Comparison of ENCODE assay signal across 8 cellular contexts in the genomic region with DNA sequence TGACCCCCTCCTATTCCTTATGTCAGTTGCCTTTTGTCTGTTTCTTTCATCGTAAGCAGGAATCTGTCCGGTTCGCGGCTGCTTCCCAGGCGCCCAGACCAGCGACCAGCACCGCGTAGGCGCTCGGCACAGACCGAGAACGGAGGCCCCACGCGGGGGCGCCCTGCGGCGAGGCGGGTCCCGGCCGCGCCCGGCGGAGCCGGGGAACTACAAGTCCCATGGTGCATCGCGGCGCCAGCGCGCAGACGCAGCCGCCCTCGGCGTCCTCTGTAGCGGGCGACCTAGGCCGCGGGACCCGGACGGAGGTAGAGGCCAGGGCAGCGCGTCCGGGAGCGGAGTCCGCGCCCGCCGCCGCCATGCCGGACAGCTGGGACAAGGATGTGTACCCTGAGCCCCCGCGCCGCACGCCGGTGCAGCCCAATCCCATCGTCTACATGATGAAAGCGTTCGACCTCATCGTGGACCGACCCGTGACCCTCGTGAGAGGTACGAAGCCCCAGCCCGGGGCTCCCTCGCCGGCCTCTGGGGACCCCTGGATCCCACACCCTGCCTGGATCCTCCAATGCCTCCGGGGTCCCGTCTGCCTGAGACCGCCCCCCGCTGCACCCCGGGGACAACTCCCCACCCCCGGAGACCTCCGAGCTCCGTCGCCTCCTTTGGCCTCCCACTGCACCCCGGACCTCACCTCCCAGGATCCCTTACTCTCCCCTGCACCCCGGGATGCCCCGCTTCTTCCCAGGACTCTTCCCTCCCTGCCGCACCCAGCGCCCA. TPM values are rescaled to one million over a fixed set of nuclear protein-coding genes. Genes with fewer than 3 reads are reported as not detected.
DNase-seq lines count a peak whose midpoint lies in the region; FAIRE-seq and TF ChIP-seq lines count a peak whose summit lies in the region.

Gene NDUFB10, plus strand, starts transcription at position 270 of the 771 bp plus-strand sequence. Its CDS starts 87 bp downstream, at position 357.

- TF ChIP-seq EP300 in SK-N-SH (IDR thresholded peaks at IDR 0.05; ENCODE audit: borderline replicate concordance in 1 of 2, low read depth in 1 of 2, low read length in 1 of 2) (no peak; a peak in 1 of 4 replicates), ovary (IDR thresholded peaks at IDR 0.05) (no peak)

- DNase-seq in GDM1 (lab: John Stamatoyannopoulos, UW) (peak; percentile 81), H54 (ENCODE audit: insufficient read length, low spot score) (peak; percentile 91), M059J (ENCODE audit: low read depth) (peak; percentile 83), SK-N-SH (peak; percentile 96), glomerular visceral epithelial cell (ENCODE audit: extremely low spot score) (peak; percentile 88), ovary (peak; percentile 87 to 95 (median 93)), thyroid gland (peak; percentile 90)
- DNase-seq in activated naive CD4-positive, alpha-beta T cell treated with anti-CD3 and anti-CD28 coated beads, Interleukin-2, amount 50 U/mL, for 16 hours = peak; percentile 93

- CTCF ChIA-PET in SK-N-SH (lab: Yijun Ruan, JAX) = interaction anchor here (0.6 to 2.5 kb wide), 9 partner anchors 9 to 97 kb away, joined by 3 to 8 read pairs (median 4); partner anchors contain the start of gene MSRB1

- no peak for FAIRE-seq in H54 (lab: Jason Lieb, UNC)

- peaks cover 36% of the 10 kb centered on the region for H3F3A ChIP-seq in SK-N-SH (replicated peaks; ENCODE audit: insufficient read depth)

- peak within 1 kb of the TSS; percentile 83 for H2AFZ ChIP-seq in SK-N-SH (ENCODE audit: low read depth)

- no peaks in the 10 kb centered on the region for H3K9me3 ChIP-seq in SK-N-SH
- H3K9me3 ChIP-seq in ovary = no peaks in the 10 kb centered on the region
- no peaks in the 10 kb centered on the region for H3K9me3 ChIP-seq in thyroid gland

- POLR2A ChIA-PET in SK-N-SH (lab: Yijun Ruan, JAX) = interaction anchor here (0.6 kb wide), 1 partner anchor 19 kb away, joined by 7 read pairs; no protein-coding TSS in a partner anchor

- H3K4me3 ChIP-seq in SK-N-SH (ENCODE audit: low read depth in 2 of 2, low read length in 1 of 2) = peak within 1 kb of the TSS; percentile 58 to 86
- H3K4me3 ChIP-seq in ovary = peak within 1 kb of the TSS; percentile 75
- H3K4me3 ChIP-seq in thyroid gland (replicated peaks in 1 of 3) = peak within 1 kb of the TSS; percentile 30 to 88 (median 54)

- peaks cover 48% of the 10 kb centered on the region for H3K79me2 ChIP-seq in SK-N-SH (ENCODE audit: insufficient read depth)

- H3K9ac ChIP-seq in SK-N-SH = peak within 1 kb of the TSS; percentile 89

- peaks cover 0 to 44% of the 10 kb centered on the region in 2 experiments; a peak in 1 of 4 replicates for H3K4me1 ChIP-seq in SK-N-SH (ENCODE audit: control insufficient read depth in 1 of 2, insufficient read depth in 2 of 2, low read depth in 1 of 2, low read length in 1 of 2)
- H3K4me1 ChIP-seq in ovary (ENCODE audit: insufficient read depth) = peaks cover 9% of the 10 kb centered on the region
- peaks cover 10 to 26% of the 10 kb centered on the region in 2 donors for H3K4me1 ChIP-seq in thyroid gland

- H3K27ac ChIP-seq in SK-N-SH (ENCODE audit: low read depth in 2 of 2, low read length in 1 of 2) (peak within 1 kb of the TSS; percentile 51 to 73), ovary (peak within 1 kb of the TSS in 1 of 2 donors; percentile 55), thyroid gland (peak within 1 kb of the TSS; percentile 47 to 88 (median 70))

- H4K20me1 ChIP-seq in SK-N-SH (ENCODE audit: insufficient read depth) = peaks cover 38% of the 10 kb centered on the region

- no peaks in the 10 kb centered on the region for H3K9me2 ChIP-seq in SK-N-SH

- H3K27me3 ChIP-seq in SK-N-SH (ENCODE audit: insufficient read depth) (no peaks in the 10 kb centered on the region), ovary (no peaks in the 10 kb centered on the region), thyroid gland (no peaks in the 10 kb centered on the region)

- peak within 1 kb of the TSS; percentile 76 for H3K4me2 ChIP-seq in SK-N-SH

- TF ChIP-seq RAD21 in SK-N-SH (IDR thresholded peaks at IDR 0.05; ENCODE audit: low read length) = peak; percentile 45

- 1% methylated on average over 26 of the region's 79 CpGs for WGBS in SK-N-SH (ENCODE audit: low lambda C conversion rate)
- WGBS in ovary, 3 donors = 1% methylated on average over 65 to 79 of the region's 79 CpGs
- WGBS in thyroid gland, 2 donors = 0 to 1% methylated on average over 10 to 14 of the region's 79 CpGs

- TF ChIP-seq CTCF in SK-N-SH (IDR thresholded peaks at IDR 0.05) (peak; percentile 73), ovary (IDR thresholded peaks at IDR 0.05) (peak; percentile 68 to 74 (median 70)), thyroid gland (IDR thresholded peaks at IDR 0.05) (peak in 5 of 6 experiments; percentile 25 to 73 (median 52))

- peak; percentile 98 for TF ChIP-seq POLR2A in H54 (IDR thresholded peaks at IDR 0.05; ENCODE audit: low read depth, low read length)
- TF ChIP-seq POLR2A in ovary (IDR thresholded peaks at IDR 0.05) = peak; percentile 44
- peak; percentile 54 to 91 for TF ChIP-seq POLR2A in thyroid gland (IDR thresholded peaks at IDR 0.05)

- peaks cover 19 to 24% of the 10 kb centered on the region in 2 experiments for H3K36me3 ChIP-seq in SK-N-SH (replicated peaks in 1 of 2; ENCODE audit: control insufficient read depth in 1 of 2, insufficient read depth in 2 of 2, low read length in 1 of 2)
- H3K36me3 ChIP-seq in ovary = no peaks in the 10 kb centered on the region
- H3K36me3 ChIP-seq in thyroid gland = peaks cover 6 to 15% of the 10 kb centered on the region in 2 donors

- intact Hi-C loops in ovary (cut with DNase I) = loop anchor here in 1 of 4 donors (10.0 kb wide), 1 partner anchor 1325 kb away; the partner anchor contains the start of genes METTL26 and WFIKKN1
- intact Hi-C loops in thyroid gland (cut with DNase I) = no loop called here

TF ChIP-seq in SK-N-SH, 30 proteins besides CTCF, POLR2A, EP300 and RAD21 (continues in another document):
- peak; percentile 74 for TF ChIP-seq MXI1 (IDR thresholded peaks at IDR 0.05; ENCODE audit: low read depth, low read length)
- TF ChIP-seq, protein P1, sequence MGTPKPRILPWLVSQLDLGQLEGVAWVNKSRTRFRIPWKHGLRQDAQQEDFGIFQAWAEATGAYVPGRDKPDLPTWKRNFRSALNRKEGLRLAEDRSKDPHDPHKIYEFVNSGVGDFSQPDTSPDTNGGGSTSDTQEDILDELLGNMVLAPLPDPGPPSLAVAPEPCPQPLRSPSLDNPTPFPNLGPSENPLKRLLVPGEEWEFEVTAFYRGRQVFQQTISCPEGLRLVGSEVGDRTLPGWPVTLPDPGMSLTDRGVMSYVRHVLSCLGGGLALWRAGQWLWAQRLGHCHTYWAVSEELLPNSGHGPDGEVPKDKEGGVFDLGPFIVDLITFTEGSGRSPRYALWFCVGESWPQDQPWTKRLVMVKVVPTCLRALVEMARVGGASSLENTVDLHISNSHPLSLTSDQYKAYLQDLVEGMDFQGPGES (IDR thresholded peaks at IDR 0.05; ENCODE audit: low read depth, low read length) = no peak
- TF ChIP-seq MEF2A (IDR thresholded peaks at IDR 0.05; ENCODE audit: borderline replicate concordance, low read depth) = no peak
- TF ChIP-seq EZH2phosphoT487 (IDR thresholded peaks at IDR 0.05; ENCODE audit: borderline replicate concordance, low read depth) = no peak
- no peak for TF ChIP-seq TCF12 (IDR thresholded peaks at IDR 0.05)
- 0 out of 2 replicates have a peak, but pooled peaks have one; percentile 35 for TF ChIP-seq REST (IDR thresholded peaks at IDR 0.05; ENCODE audit: low read depth, low read length)
- peak; percentile 82 for TF ChIP-seq CHD2 (IDR thresholded peaks at IDR 0.05; ENCODE audit: low read length, partially characterized antibody)

RNA-seq across cellular contexts. Expression of gene NDUFB10, which starts in this region (rescaled TPM):
- total RNA-seq in M059J (2014; rRNA removed; shearing (Covaris generic)) = 287 and 304 TPM in 2 replicates
- 251 and 468 TPM in 2 replicates for polyA plus RNA-seq in SK-N-SH (2012; rRNA removed)
- polyA plus RNA-seq in SK-N-SH (2012; cell fraction: cytosol; rRNA removed) = 286 and 324 TPM in 2 replicates
- polyA plus RNA-seq in SK-N-SH (2012; cell fraction: nucleus; rRNA removed) = 116 and 213 TPM in 2 replicates
- total RNA-seq in ovary = 100 to 1,000 TPM in 3 of 7 donors, 10 to 100 TPM in 4; 81.5 to 133 (median 95.4) TPM
- 100 to 1,000 TPM; 152 to 176 TPM for polyA plus RNA-seq in ovary
- total RNA-seq in thyroid gland = 100 to 1,000 TPM; 174 to 325 (median 284) TPM

Comparison
In these comparisons a context has a peak if more than half of its experiments do, and no peak if none do; other contexts are left out.
1. POLR2A ChIP-seq: peak in every context shown above with its lines; median percentile 98 in H54; 72 in thyroid gland; 44 in ovary.